Comparison of ENCODE assay signal across 9 cellular contexts in genomic region chr4:20249333-20249732, GRCh38. TPM values are rescaled to one million over a fixed set of nuclear protein-coding genes. Genes with fewer than 3 reads are reported as not detected.
DNase-seq lines count a peak whose midpoint lies in the region; ATAC-seq and TF ChIP-seq lines count a peak whose summit lies in the region.
"Had no signal": no experiment of that assay in that cellular context is flagged by ENCODE, and none has a peak within 500 bp of the region (broad histone marks: within the 10 kb centered on the region; RNA-seq: fewer than 3 reads in every experiment).

No MANE protein-coding gene starts in this region.

- H2BK5ac ChIP-seq in mesenchymal stem cell (ENCODE audit: low read depth, low read length, poor library complexity, severe bottlenecking) = no peak overlapping the region

- H3K36me3 Mint-ChIP-seq in activated naive CD4-positive, alpha-beta T cell treated with anti-CD3 and anti-CD28 coated beads, Interleukin-2, amount 10 ng/mL, durations not matched to agents 7 days and 5 days = no peaks in the 10 kb centered on the region

- no peak overlapping the region for H2BK12ac ChIP-seq in mesenchymal stem cell (ENCODE audit: low read length in 2 of 2)

- H3K18ac ChIP-seq in mesenchymal stem cell (ENCODE audit: low read depth in 1 of 2, low read length in 2 of 2) = no peak overlapping the region

- no peak overlapping the region for H3K27ac Mint-ChIP-seq in activated naive CD4-positive, alpha-beta T cell treated with anti-CD3 and anti-CD28 coated beads, Interleukin-2, amount 10 ng/mL, durations not matched to agents 7 days and 5 days
- H3K27ac Mint-ChIP-seq: stimulated activated naive CD8-positive, alpha-beta T cell treated with anti-CD3 and anti-CD28 coated beads, Interleukin-15, Interleukin-2, amounts not matched to agents 100 ng/mL and 50 ng/mL, for 24 hours had no signal

- no peaks in the 10 kb centered on the region for H3K9me3 ChIP-seq in mesenchymal stem cell (ENCODE audit: control insufficient read depth, low read length)

- H2BK120ac ChIP-seq in mesenchymal stem cell (ENCODE audit: low read depth, low read length) = no peak overlapping the region

- H3K4me3 Mint-ChIP-seq in activated naive CD4-positive, alpha-beta T cell treated with anti-CD3 and anti-CD28 coated beads, Interleukin-2, amount 10 ng/mL, durations not matched to agents 7 days and 5 days = no peak overlapping the region
- H3K4me3 Mint-ChIP-seq: stimulated activated naive CD8-positive, alpha-beta T cell treated with anti-CD3 and anti-CD28 coated beads, Interleukin-15, Interleukin-2, amounts not matched to agents 100 ng/mL and 50 ng/mL, for 24 hours had no signal

- H3K4me2 ChIP-seq in mesenchymal stem cell (ENCODE audit: low read length, poor library complexity, severe bottlenecking) = no peak overlapping the region

- H3K4me3 ChIP-seq in mesenchymal stem cell (ENCODE audit: insufficient read depth in 1 of 2, low read depth in 1 of 2, low read length in 2 of 2) = no peak overlapping the region

- peaks cover 21% of the 10 kb centered on the region for H3K4me1 ChIP-seq in mesenchymal stem cell (ENCODE audit: control insufficient read depth, insufficient read depth, low read depth, low read length)

- in situ Hi-C loops in T47D (cut with HindIII; ENCODE audit: low pct_unique_long_range_greater_than_20kb, low sequenced_read_pairs) = no loop called here

- CTCF ChIA-PET in activated naive CD4-positive, alpha-beta T cell treated with anti-CD3 and anti-CD28 coated beads, Interleukin-2, amount 10 ng/mL, durations not matched to agents 7 days and 5 days (lab: Charles Lee) = interaction anchor here (1.9 kb wide), 1 partner anchor 11 kb away, joined by 10 read pairs; no protein-coding TSS in a partner anchor

- peak; percentile 20 for DNase-seq in COR-L47 (lab: John Stamatoyannopoulos, UW)
- DNase-seq in T47D (ENCODE audit: low read depth in 1 of 2, low spot score in 1 of 2) = peak; percentile 28 to 57
- DNase-seq in mesenchymal stem cell = peak; percentile 44
- no peak for DNase-seq in superior temporal gyrus (ENCODE audit: extremely low spot score)
- no peak for DNase-seq in activated naive CD4-positive, alpha-beta T cell treated with anti-CD3 and anti-CD28 coated beads, Interleukin-2, amount 10 ng/mL, durations not matched to agents 7 days and 5 days
- no peak for DNase-seq in activated T-cell treated with anti-CD3 and anti-CD28 coated beads, Interleukin-2, amount 50 U/mL, for 1 hour

- H2AK5ac ChIP-seq in mesenchymal stem cell (ENCODE audit: low read length, severe bottlenecking) = no peak overlapping the region

- no peak overlapping the region for H3K27ac ChIP-seq in mesenchymal stem cell (ENCODE audit: low read length, poor library complexity, severe bottlenecking)

- no peaks in the 10 kb centered on the region for H3K9me3 Mint-ChIP-seq in activated naive CD4-positive, alpha-beta T cell treated with anti-CD3 and anti-CD28 coated beads, Interleukin-2, amount 10 ng/mL, durations not matched to agents 7 days and 5 days
- H3K9me3 Mint-ChIP-seq: stimulated activated naive CD8-positive, alpha-beta T cell treated with anti-CD3 and anti-CD28 coated beads, Interleukin-15, Interleukin-2, amounts not matched to agents 100 ng/mL and 50 ng/mL, for 24 hours had no signal

- peaks cover 0 to 12% of the 10 kb centered on the region in 2 experiments for H3K27me3 ChIP-seq in mesenchymal stem cell (ENCODE audit: control insufficient read depth in 1 of 2, insufficient read depth in 1 of 2, low read length in 2 of 2)

- H2AFZ ChIP-seq in mesenchymal stem cell (ENCODE audit: low read depth, low read length) = no peak overlapping the region

- no peak overlapping the region for H4K8ac ChIP-seq in mesenchymal stem cell (ENCODE audit: low read length)

- H4K91ac ChIP-seq in mesenchymal stem cell (ENCODE audit: low read length) = no peak overlapping the region

- no peak overlapping the region for H2BK15ac ChIP-seq in mesenchymal stem cell (ENCODE audit: low read depth, poor library complexity, severe bottlenecking)

- H3K4ac ChIP-seq in mesenchymal stem cell (ENCODE audit: low read depth in 1 of 2, low read length in 2 of 2) = no peak overlapping the region

- H3K27me3 Mint-ChIP-seq in activated naive CD4-positive, alpha-beta T cell treated with anti-CD3 and anti-CD28 coated beads, Interleukin-2, amount 10 ng/mL, durations not matched to agents 7 days and 5 days = peaks cover 41% of the 10 kb centered on the region

- H3K14ac ChIP-seq in mesenchymal stem cell (ENCODE audit: low read length in 2 of 2) = no peak overlapping the region

- peaks cover 6% of the 10 kb centered on the region for H3K4me1 Mint-ChIP-seq in activated naive CD4-positive, alpha-beta T cell treated with anti-CD3 and anti-CD28 coated beads, Interleukin-2, amount 10 ng/mL, durations not matched to agents 7 days and 5 days

- H3K23ac ChIP-seq in mesenchymal stem cell (ENCODE audit: low read length in 2 of 2) = no peak overlapping the region

- no peaks in the 10 kb centered on the region for H3K36me3 ChIP-seq in mesenchymal stem cell (ENCODE audit: control insufficient read depth in 1 of 2, insufficient read depth in 2 of 2, low read depth in 1 of 2, low read length in 2 of 2)

- peak overlapping the region; percentile 72 for H3K9ac ChIP-seq in mesenchymal stem cell (ENCODE audit: low read length)

- TF ChIP-seq CTCF in LNCAP (IDR thresholded peaks at IDR 0.05) = peak; percentile 57

- ATAC-seq in GM19455 (IDR thresholded peaks at IDR 0.05; ENCODE audit: unreplicated experiment) = no peak

- H3K79me1 ChIP-seq in mesenchymal stem cell (replicated peaks; ENCODE audit: low read length, poor library complexity, severe bottlenecking) = peaks cover 9% of the 10 kb centered on the region

- 75% methylated on average over 2 of the region's 2 CpGs for WGBS in mesenchymal stem cell

RNA-seq across cellular contexts. Expression of gene SLIT2, which starts 2.4 kb away (rescaled TPM):
- polyA plus RNA-seq in mesenchymal stem cell (2013, experiment 1 of 2) = 19.2 TPM
- 18.7 TPM for polyA plus RNA-seq in mesenchymal stem cell (2013, experiment 2 of 2)

Comparison
In these comparisons a context has a peak if more than half of its experiments do, and no peak if none do; other contexts are left out.
1. DNase-seq: peak in COR-L47 (single experiment), T47D (2 of 2) and mesenchymal stem cell (single experiment); none in superior temporal gyrus (single experiment), activated naive CD4-positive, alpha-beta T cell treated with anti-CD3 and anti-CD28 coated beads, Interleukin-2, amount 10 ng/mL, durations not matched to agents 7 days and 5 days (single experiment) and activated T-cell treated with anti-CD3 and anti-CD28 coated beads, Interleukin-2, amount 50 U/mL, for 1 hour (single experiment).